ENCODE assay signal across 1 cellular context in genomic region chr19:43331435-43332010, GRCh38.
TF ChIP-seq lines count a peak whose summit lies in the region.

No MANE protein-coding gene starts in this region.

TF ChIP-seq in HEK293, 187 proteins besides CTCF, POLR2A, EP300 and RAD21 (continued from another document):
- TF ChIP-seq PRDM2 (tag by site-specific recombination; IDR thresholded peaks at IDR 0.05; ENCODE audit: borderline replicate concordance) (no peak), ZNF239 (tag by site-specific recombination; IDR thresholded peaks at IDR 0.05) (no peak), ZSCAN5A (tag by site-specific recombination; IDR thresholded peaks at IDR 0.05) (no peak), SP3 (tag by site-specific recombination; IDR thresholded peaks at IDR 0.05) (no peak), ZNF544 (tag by site-specific recombination; IDR thresholded peaks at IDR 0.05) (peak; percentile 71), ZNF404 (tag by site-specific recombination; IDR thresholded peaks at IDR 0.05) (no peak), ZNF624 (tag by site-specific recombination; IDR thresholded peaks at IDR 0.05) (no peak), SETDB1 (IDR thresholded peaks at IDR 0.05; ENCODE audit: insufficient read length, low read length) (no peak), ZNF394 (tag by site-specific recombination; IDR thresholded peaks at IDR 0.05; ENCODE audit: borderline replicate concordance) (no peak), ZNF362 (tag by site-specific recombination; IDR thresholded peaks at IDR 0.05) (no peak), TCF7L2 (IDR thresholded peaks at IDR 0.05; ENCODE audit: borderline replicate concordance, low read depth, low read length) (no peak), ZNF792 (tag by site-specific recombination; IDR thresholded peaks at IDR 0.05) (no peak), ZBTB48 (tag by site-specific recombination; IDR thresholded peaks at IDR 0.05) (0 out of 2 replicates have a peak, but pooled peaks have one; percentile 19), TSHZ1 (tag by site-specific recombination; IDR thresholded peaks at IDR 0.05; ENCODE audit: borderline replicate concordance) (no peak), ZSCAN4 (tag by site-specific recombination; IDR thresholded peaks at IDR 0.05) (peak; percentile 63), ZNF654 (tag by site-specific recombination; IDR thresholded peaks at IDR 0.05; ENCODE audit: low read depth) (no peak), GFI1B (tag by site-specific recombination; IDR thresholded peaks at IDR 0.05) (no peak), ZNF416 (tag by site-specific recombination; IDR thresholded peaks at IDR 0.05) (no peak), AEBP2 (tag by site-specific recombination; IDR thresholded peaks at IDR 0.05; ENCODE audit: borderline replicate concordance) (no peak), ATF2 (tag by site-specific recombination; IDR thresholded peaks at IDR 0.05; ENCODE audit: low read depth) (no peak)
